8 cellular contexts compared by ENCODE assay signal in the genomic region with DNA sequence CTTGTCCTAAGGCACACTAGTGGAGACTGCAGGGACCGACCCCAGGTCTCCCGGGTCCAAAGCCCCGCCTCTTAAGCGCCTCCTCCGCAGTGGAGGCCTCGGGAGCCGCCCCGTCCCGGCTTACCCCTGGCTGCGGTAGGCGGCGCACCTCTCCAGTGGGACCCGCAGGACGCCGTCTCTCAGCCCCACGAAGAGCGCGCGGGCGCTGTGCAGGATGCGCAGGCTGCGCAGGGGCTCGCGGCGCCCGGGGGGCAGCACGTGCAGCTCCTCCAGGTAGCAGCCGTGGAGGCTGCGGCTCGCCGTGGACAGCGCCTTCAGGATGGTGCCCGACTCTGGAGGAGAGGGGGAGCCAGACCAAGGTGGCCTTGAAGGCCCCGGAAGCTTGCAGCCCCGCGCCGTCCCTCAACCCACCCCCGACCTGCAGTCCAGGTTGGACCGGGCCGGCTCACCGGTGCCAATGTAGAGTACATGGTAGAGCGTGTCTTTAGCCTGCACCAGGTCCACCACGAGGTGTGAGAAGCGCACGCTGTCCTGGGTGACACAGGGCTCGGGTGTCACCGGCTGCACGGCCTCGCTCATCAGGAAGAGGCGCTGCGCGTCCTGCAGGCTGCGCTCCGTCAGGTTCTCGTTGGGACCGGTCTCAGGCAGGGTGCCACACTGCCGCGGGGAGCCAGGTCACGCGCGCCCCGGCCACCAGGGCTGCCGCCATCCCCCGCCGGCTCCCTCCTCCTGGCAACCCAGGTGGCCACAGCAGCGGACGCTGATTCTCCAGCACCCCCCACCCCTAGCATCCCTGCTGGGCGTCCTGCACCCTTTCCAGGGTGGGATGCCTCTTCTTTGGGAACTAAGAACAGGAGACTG.
A peak's percentile ranks its signal among the peaks of the same experiment; 100 is the strongest.
DNase-seq lines count a peak whose midpoint lies in the region; ATAC-seq, FAIRE-seq and TF ChIP-seq lines count a peak whose summit lies in the region.

No MANE protein-coding gene starts in this region.

- intact Hi-C loops in thyroid gland (cut with DNase I) = no loop called here
- intact Hi-C loops in PC-3 (cut with micrococcal nuclease) = no loop called here

- peak; percentile 18 for DNase-seq in CD1c-positive myeloid dendritic cell (ENCODE audit: extremely low spot score)
- peak; percentile 61 for DNase-seq in GM20000 (ENCODE audit: low spot score)
- peak; percentile 24 for DNase-seq in T-helper 2 cell treated with Interferon-gamma antibody and Interleukin-4, amounts not matched to agents 5 μg/mL and 100 μg/mL, for 36 hours (ENCODE audit: low spot score)
- no peak for DNase-seq in keratinocyte (ENCODE audit: low read depth, low spot score)
- peak; percentile 8 to 19 for DNase-seq in thyroid gland
- DNase-seq in osteocyte (ENCODE audit: extremely low spot score, unreplicated experiment) = no peak
- no peak for DNase-seq in PC-3

- H3K27ac ChIP-seq in keratinocyte (ENCODE audit: control insufficient read depth, insufficient read depth, low read length) (no peak overlapping the region), thyroid gland (no peak overlapping the region), PC-3 (ENCODE audit: low read length) (no peak overlapping the region)

- peaks cover 3% of the 10 kb centered on the region for H3K4me1 ChIP-seq in keratinocyte (ENCODE audit: control insufficient read depth, extremely low read depth, insufficient read depth, low read length)
- H3K4me1 ChIP-seq in thyroid gland = peaks cover 9 to 18% of the 10 kb centered on the region in 2 donors
- H3K4me1 ChIP-seq in PC-3 (ENCODE audit: insufficient read depth, low read length) = no peaks in the 10 kb centered on the region

- H3K27ac Mint-ChIP-seq in T-helper 2 cell treated with Interferon-gamma antibody and Interleukin-4, amounts not matched to agents 5 μg/mL and 100 μg/mL, for 36 hours = no peak overlapping the region
- no peak overlapping the region for H3K27ac Mint-ChIP-seq in osteocyte (ENCODE audit: unreplicated experiment)

- H3K4me3 ChIP-seq in keratinocyte (ENCODE audit: control insufficient read depth in 2 of 3, extremely low read depth in 1 of 3, insufficient read depth in 2 of 3, low read depth in 1 of 3, low read length in 3 of 3) = peak overlapping the region in 1 of 3 experiments; percentile 56
- no peak overlapping the region for H3K4me3 ChIP-seq in thyroid gland (replicated peaks in 1 of 3)
- H3K4me3 ChIP-seq in PC-3 (ENCODE audit: low read length) = no peak overlapping the region

- H3K27me3 ChIP-seq in keratinocyte (ENCODE audit: control insufficient read depth, extremely low read depth, insufficient read depth, low read length) (peaks cover 36% of the 10 kb centered on the region), thyroid gland (peaks cover 5% of the 10 kb centered on the region), PC-3 (ENCODE audit: low read length) (peaks cover 52% of the 10 kb centered on the region)

- H3K9ac ChIP-seq in keratinocyte (ENCODE audit: control insufficient read depth, extremely low read depth, insufficient read depth, low read length) = no peak overlapping the region
- no peak overlapping the region for H3K9ac ChIP-seq in PC-3 (ENCODE audit: low read length)

- H3K79me2 ChIP-seq in keratinocyte (ENCODE audit: control insufficient read depth, insufficient read depth, low read length) (no peaks in the 10 kb centered on the region), PC-3 (ENCODE audit: low read length) (no peaks in the 10 kb centered on the region)

- TF ChIP-seq POLR2A in thyroid gland (IDR thresholded peaks at IDR 0.05) = no peak

- H3K36me3 ChIP-seq in keratinocyte (ENCODE audit: control insufficient read depth in 2 of 2, extremely low read depth in 1 of 2, insufficient read depth in 2 of 2, low read length in 2 of 2) (no peaks in the 10 kb centered on the region), thyroid gland (no peaks in the 10 kb centered on the region), PC-3 (ENCODE audit: low read depth, low read length) (no peaks in the 10 kb centered on the region)

- H2AFZ ChIP-seq in keratinocyte (ENCODE audit: control insufficient read depth, low read length) (peak overlapping the region; percentile 10), PC-3 (ENCODE audit: low read length) (no peak overlapping the region)

- WGBS in thyroid gland, 2 donors = 29 to 32% methylated on average over 27 to 45 of the region's 68 CpGs

- no peaks in the 10 kb centered on the region for H3K36me3 Mint-ChIP-seq in T-helper 2 cell treated with Interferon-gamma antibody and Interleukin-4, amounts not matched to agents 5 μg/mL and 100 μg/mL, for 36 hours (ENCODE audit: low read depth)
- H3K36me3 Mint-ChIP-seq in osteocyte (ENCODE audit: unreplicated experiment) = no peaks in the 10 kb centered on the region

- H3K9me3 Mint-ChIP-seq in T-helper 2 cell treated with Interferon-gamma antibody and Interleukin-4, amounts not matched to agents 5 μg/mL and 100 μg/mL, for 36 hours = no peaks in the 10 kb centered on the region
- no peaks in the 10 kb centered on the region for H3K9me3 Mint-ChIP-seq in osteocyte (ENCODE audit: unreplicated experiment)

- H3K9me1 ChIP-seq in keratinocyte (ENCODE audit: control insufficient read depth, extremely low read depth, insufficient read depth, low read length) = no peaks in the 10 kb centered on the region

- BruUV-seq in PC-3 (replicated peaks; lab: Mats Ljungman, UMichigan) = no TSS peak

- no peak overlapping the region for H3K4me3 Mint-ChIP-seq in T-helper 2 cell treated with Interferon-gamma antibody and Interleukin-4, amounts not matched to agents 5 μg/mL and 100 μg/mL, for 36 hours
- H3K4me3 Mint-ChIP-seq in osteocyte (ENCODE audit: unreplicated experiment) = no peak overlapping the region

- no peak for FAIRE-seq in keratinocyte (lab: Jason Lieb, UNC)

- dilution Hi-C loops in keratinocyte (cut with MboI; ENCODE audit: extremely low pct_ligation_motif_present, low sequenced_read_pairs) = no loop called here

- no peaks in the 10 kb centered on the region for H3K4me1 Mint-ChIP-seq in T-helper 2 cell treated with Interferon-gamma antibody and Interleukin-4, amounts not matched to agents 5 μg/mL and 100 μg/mL, for 36 hours (ENCODE audit: low read depth)
- H3K4me1 Mint-ChIP-seq in osteocyte (ENCODE audit: unreplicated experiment) = no peaks in the 10 kb centered on the region

- H3K9me3 ChIP-seq in keratinocyte (ENCODE audit: control insufficient read depth, low read depth, low read length) (no peaks in the 10 kb centered on the region), thyroid gland (no peaks in the 10 kb centered on the region), PC-3 (ENCODE audit: low read length) (no peaks in the 10 kb centered on the region)

- no peaks in the 10 kb centered on the region for H3F3A ChIP-seq in PC-3 (ENCODE audit: low read length, unreplicated experiment)

- no peak for ATAC-seq in HG02678 (IDR thresholded peaks at IDR 0.05; ENCODE audit: unreplicated experiment)
- no peak for ATAC-seq in PC-3

- H3K9me2 ChIP-seq in PC-3 (replicated peaks; ENCODE audit: low read length) = no peaks in the 10 kb centered on the region

- POLR2A ChIA-PET in PC-3 (lab: Charles Lee; ENCODE audit: unreplicated experiment) = interaction anchor here (0.5 kb wide), 1 partner anchor 76 kb away, joined by 4 read pairs; no protein-coding TSS in a partner anchor

- peaks cover 23% of the 10 kb centered on the region for H3K27me3 Mint-ChIP-seq in T-helper 2 cell treated with Interferon-gamma antibody and Interleukin-4, amounts not matched to agents 5 μg/mL and 100 μg/mL, for 36 hours (ENCODE audit: low read depth)
- H3K27me3 Mint-ChIP-seq in osteocyte (ENCODE audit: unreplicated experiment) = peaks cover 13% of the 10 kb centered on the region

- CTCF ChIA-PET in PC-3 (lab: Charles Lee) = no interaction called here

- TF ChIP-seq CTCF in GM20000 (IDR thresholded peaks at IDR 0.05; ENCODE audit: extremely low read depth, missing control alignments) = no peak
- TF ChIP-seq CTCF in keratinocyte (optimal IDR thresholded peaks at IDR 0.05 in 1 of 3, IDR thresholded peaks at IDR 0.05 in 1 of 3, conservative IDR thresholded peaks at IDR 0.05 in 1 of 3; ENCODE audit: extremely low read depth in 1 of 3, insufficient read depth in 2 of 3, low read length in 3 of 3) = peak; percentile 9 to 55 (median 42)
- no peak for TF ChIP-seq CTCF in thyroid gland (IDR thresholded peaks at IDR 0.05)
- no peak for TF ChIP-seq CTCF in osteocyte (IDR thresholded peaks at IDR 0.05)
- TF ChIP-seq CTCF in PC-3 (conservative IDR thresholded peaks at IDR 0.05; ENCODE audit: low read depth, low read length) = no peak

- H3K4me2 ChIP-seq in keratinocyte (ENCODE audit: control insufficient read depth, extremely low read depth, insufficient read depth, low read depth, low read length) (peak overlapping the region; percentile 67), PC-3 (ENCODE audit: low read length) (no peak overlapping the region)

- no peaks in the 10 kb centered on the region for H4K20me1 ChIP-seq in keratinocyte (ENCODE audit: control insufficient read depth, extremely low read depth, insufficient read depth, low read length)
- H4K20me1 ChIP-seq in PC-3 (ENCODE audit: low read length) = no peaks in the 10 kb centered on the region

Comparison
In these comparisons a context has a peak if more than half of its experiments do, and no peak if none do; other contexts are left out.
1. DNase-seq: peak in CD1c-positive myeloid dendritic cell (single experiment), GM20000 (single experiment), T-helper 2 cell treated with Interferon-gamma antibody and Interleukin-4, amounts not matched to agents 5 μg/mL and 100 μg/mL, for 36 hours (single experiment) and thyroid gland (2 of 2); none in keratinocyte (single experiment), osteocyte (single experiment) and PC-3 (single experiment).
2. CTCF ChIP-seq: peak in keratinocyte (3 of 3); none in GM20000 (single experiment), thyroid gland (0 of 6), osteocyte (single experiment) and PC-3 (single experiment).